In genomic region chr18:7817596-7817995, GRCh38 we compare ENCODE assay signal across 16 cellular contexts.
"Had no signal": no experiment of that assay in that cellular context is flagged by ENCODE, and none has a peak within 500 bp of the region (broad histone marks: within the 10 kb centered on the region; RNA-seq: fewer than 3 reads in every experiment).

No MANE protein-coding gene starts in this region.

- H3K27ac ChIP-seq: ascending aorta, breast epithelium, neural progenitor cell, pancreas, upper lobe of left lung had no signal

- DNase-seq: activated CD4-positive, CD25-positive, alpha-beta regulatory T cell; activated naive CD4-positive, alpha-beta T cell treated with Interleukin-2 at 50 U/mL for 16 hours; cerebellar nuclear complex; dermis blood vessel endothelial cell; erythroblast; heart left ventricle; left colon; pancreas; stimulated activated CD4-positive, alpha-beta T cell treated with anti-CD3 and anti-CD28 coated beads, Interleukin-1b, Interleukin-23, amount 100 ng/mL, for 48 hours; stimulated activated naive CD8-positive, alpha-beta T cell treated with anti-CD3 and anti-CD28 coated beads, Interleukin-15, amount 100 ng/mL, for 72 hours; upper lobe of left lung had no signal

- FAIRE-seq: pancreas had no signal

- H3K4me1 Mint-ChIP-seq: activated T-helper 17 cell treated with anti-CD3 and anti-CD28 coated beads, Interleukin-2, amount 50 U/mL, for 72 hours; stimulated activated naive CD8-positive, alpha-beta T cell treated with anti-CD3 and anti-CD28 coated beads, Interleukin-15, amount 100 ng/mL, for 72 hours had no signal

- H3K27me3 Mint-ChIP-seq: activated T-helper 17 cell treated with anti-CD3 and anti-CD28 coated beads, Interleukin-2, amount 50 U/mL, for 72 hours; stimulated activated naive CD8-positive, alpha-beta T cell treated with anti-CD3 and anti-CD28 coated beads, Interleukin-15, amount 100 ng/mL, for 72 hours had no signal

- H3K36me3 ChIP-seq: ascending aorta, breast epithelium, pancreas, upper lobe of left lung had no signal

- H3K4me3 ChIP-seq: ascending aorta, breast epithelium, heart left ventricle, neural progenitor cell, pancreas, upper lobe of left lung had no signal

- H3K4me1 ChIP-seq: breast epithelium, pancreas had no signal

- H3K4me3 Mint-ChIP-seq: activated T-helper 17 cell treated with anti-CD3 and anti-CD28 coated beads, Interleukin-2, amount 50 U/mL, for 72 hours; neural progenitor cell; stimulated activated naive CD8-positive, alpha-beta T cell treated with anti-CD3 and anti-CD28 coated beads, Interleukin-15, amount 100 ng/mL, for 72 hours; T-helper 2 cell treated with Interferon-gamma antibody and Interleukin-4, amounts not matched to agents 5 μg/mL and 100 μg/mL, for 36 hours had no signal

- H3K27me3 ChIP-seq: ascending aorta, breast epithelium, heart left ventricle, neural progenitor cell, pancreas, upper lobe of left lung had no signal

- H3K9me3 ChIP-seq: pancreas had no signal

- H3K27ac Mint-ChIP-seq: activated T-helper 17 cell treated with anti-CD3 and anti-CD28 coated beads, Interleukin-2, amount 50 U/mL, for 72 hours; neural progenitor cell; stimulated activated naive CD8-positive, alpha-beta T cell treated with anti-CD3 and anti-CD28 coated beads, Interleukin-15, amount 100 ng/mL, for 72 hours; T-helper 2 cell treated with Interferon-gamma antibody and Interleukin-4, amounts not matched to agents 5 μg/mL and 100 μg/mL, for 36 hours had no signal
